19 cellular contexts compared by ENCODE assay signal in the genomic region with DNA sequence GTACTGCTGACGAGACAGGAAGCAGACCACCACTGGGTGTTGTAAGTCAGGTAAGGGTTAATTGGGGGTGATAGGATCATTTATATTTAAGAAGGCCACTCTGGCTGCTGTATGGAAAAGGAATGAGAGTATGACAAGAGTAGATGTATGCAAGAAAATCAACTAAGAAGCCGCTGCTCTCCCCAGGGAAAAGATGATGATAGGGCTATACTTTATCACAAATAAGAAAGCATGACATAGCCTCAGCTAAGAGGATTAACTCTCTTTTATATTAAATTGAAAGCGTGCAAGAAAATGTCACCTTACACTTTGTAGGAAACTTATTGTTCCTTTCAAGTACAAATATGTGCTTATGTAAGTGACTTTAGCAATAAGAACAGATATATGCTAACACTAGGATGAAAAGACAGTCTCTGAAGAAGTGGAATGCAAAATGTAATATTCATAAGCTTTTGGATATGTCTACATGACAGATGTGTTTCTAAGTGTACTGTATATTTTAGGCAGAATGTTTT. TPM values are rescaled to one million over a fixed set of nuclear protein-coding genes. Genes with fewer than 3 reads are reported as not detected.
DNase-seq lines count a peak whose midpoint lies in the region; ATAC-seq, FAIRE-seq and TF ChIP-seq lines count a peak whose summit lies in the region.
"Had no signal": no experiment of that assay in that cellular context is flagged by ENCODE, and none has a peak within 500 bp of the region (broad histone marks: within the 10 kb centered on the region; RNA-seq: fewer than 3 reads in every experiment).

No MANE protein-coding gene starts in this region.

- H3K4me1 ChIP-seq in A549, result no peaks in the 10 kb centered on the region
- H3K4me1 ChIP-seq: BE2C had no signal

- no peak overlapping the region for H3K4me2 ChIP-seq in A549

- TF ChIP-seq RAD21 in A549 (conservative IDR thresholded peaks at IDR 0.05 in 1 of 2, IDR thresholded peaks at IDR 0.05 in 1 of 2), result no peak

- H3K9me3 ChIP-seq in A549, result peaks cover 5% of the 10 kb centered on the region; the same call in 1 of the 3 replicates
- H3K9me3 ChIP-seq: BE2C had no signal

- CTCF ChIA-PET in A549 (lab: Yijun Ruan, JAX), result no interaction called here

- TF ChIP-seq EP300 in A549 (IDR thresholded peaks at IDR 0.05), result no peak

- H3K27ac ChIP-seq in A549 (no peak overlapping the region), angular gyrus (ENCODE audit: low read depth, low read length) (peak overlapping the region; percentile 56)

- FAIRE-seq in A549 (lab: Jason Lieb, UNC) (peak; percentile 77), D721Med (lab: Jason Lieb, UNC) (peak; percentile 66)

- WGBS in A549 (ENCODE audit: missing lambda C conversion rate), result 32% methylated on average over 3 of the region's 3 CpGs

- no peak for TF ChIP-seq CTCF in A549 (IDR thresholded peaks at IDR 0.05)
- no peak for TF ChIP-seq CTCF in D721Med (IDR thresholded peaks at IDR 0.05; ENCODE audit: insufficient read depth, missing control alignments)

- POLR2A ChIA-PET in A549 (lab: Yijun Ruan, JAX), result no interaction called here

- DNase-seq in A549 (ENCODE audit: low read depth in 1 of 2, low spot score in 1 of 2) (no peak), D721Med (ENCODE audit: insufficient read length, low spot score) (no peak), superior temporal gyrus (ENCODE audit: extremely low spot score) (peak; percentile 44), NCI-H1417 (lab: John Stamatoyannopoulos, UW) (no peak)
- DNase-seq in effector CD4-positive, alpha-beta T cell, result no peak
- DNase-seq: 8988T; ACHN; BE2C; C1 segment of cervical spinal cord; CD4-positive, CD25-positive, alpha-beta regulatory T cell; CD8-positive, alpha-beta memory T cell; COR-L47; DMS153; DMS79; GF-D8; GOT3; H7 had no signal

- TF ChIP-seq POLR2A in A549 (IDR thresholded peaks at IDR 0.05; ENCODE audit: low read length), result no peak

- no peak for ATAC-seq in A549
- no peak for ATAC-seq in HG03442 (IDR thresholded peaks at IDR 0.05; ENCODE audit: unreplicated experiment)

- no peak overlapping the region for H3K4me3 ChIP-seq in A549

TF ChIP-seq in A549, 52 proteins besides CTCF, POLR2A, EP300 and RAD21:
- TF ChIP-seq SREBF2 (IDR thresholded peaks at IDR 0.05) (no peak), JUN (IDR thresholded peaks at IDR 0.05) (no peak), RARB (CRISPR knock-in tag; IDR thresholded peaks at IDR 0.05) (no peak), HEYL (CRISPR knock-in tag; IDR thresholded peaks at IDR 0.05) (no peak)
- TF ChIP-seq, protein P1, sequence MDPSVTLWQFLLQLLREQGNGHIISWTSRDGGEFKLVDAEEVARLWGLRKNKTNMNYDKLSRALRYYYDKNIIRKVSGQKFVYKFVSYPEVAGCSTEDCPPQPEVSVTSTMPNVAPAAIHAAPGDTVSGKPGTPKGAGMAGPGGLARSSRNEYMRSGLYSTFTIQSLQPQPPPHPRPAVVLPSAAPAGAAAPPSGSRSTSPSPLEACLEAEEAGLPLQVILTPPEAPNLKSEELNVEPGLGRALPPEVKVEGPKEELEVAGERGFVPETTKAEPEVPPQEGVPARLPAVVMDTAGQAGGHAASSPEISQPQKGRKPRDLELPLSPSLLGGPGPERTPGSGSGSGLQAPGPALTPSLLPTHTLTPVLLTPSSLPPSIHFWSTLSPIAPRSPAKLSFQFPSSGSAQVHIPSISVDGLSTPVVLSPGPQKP (IDR thresholded peaks at IDR 0.05; ENCODE audit: low read depth, low read length), result no peak

RNA-seq across cellular contexts. Expression of a gene that starts 8.8 kb away (rescaled TPM):
- polyA plus RNA-seq in A549 (2011; rRNA removed), result 204 and 239 TPM in 2 replicates
- 366 and 409 TPM in 2 replicates for polyA plus RNA-seq in A549 (2012; cell fraction: cytosol; rRNA removed)
- 180 and 183 TPM in 2 replicates for polyA plus RNA-seq in A549 (2012; cell fraction: nucleus; rRNA removed)
- polyA plus RNA-seq in A549 (2017; fragmentation: RNase III; extraction: RNeasy Plus Mini Kit Qiagen cat#74134 plus additional on column Dnase treatment), result 686 to 747 TPM (median 709 TPM) in 3 replicates
- polyA minus RNA-seq in A549 (2011; rRNA and poly(A)+ RNA removed), result 188 and 319 TPM in 2 replicates
